10 cellular contexts compared by ENCODE assay signal in genomic region chr1:16139473-16139962, GRCh38. TPM values are rescaled to one million over a fixed set of nuclear protein-coding genes. Genes with fewer than 3 reads are reported as not detected.
DNase-seq lines count a peak whose midpoint lies in the region; TF ChIP-seq lines count a peak whose summit lies in the region.
"Had no signal": no experiment of that assay in that cellular context is flagged by ENCODE, and none has a peak within 500 bp of the region (broad histone marks: within the 10 kb centered on the region; RNA-seq: fewer than 3 reads in every experiment).

No MANE protein-coding gene starts in this region.

- CTCF ChIA-PET in RWPE1 (lab: Yijun Ruan, JAX), result interaction anchor here (1.3 kb wide), 1 partner anchor 61 kb away, joined by 3 read pairs; no protein-coding TSS in a partner anchor
- CTCF ChIA-PET in CD8-positive, alpha-beta memory T cell (lab: Charles Lee), result interaction anchor here (1.3 kb wide), 1 partner anchor 15 kb away, joined by 4 read pairs; no protein-coding TSS in a partner anchor

- H3K79me2 ChIP-seq in H9 (ENCODE audit: insufficient read depth, low read length), result peaks cover 10% of the 10 kb centered on the region; the same call in 1 of the 2 replicates
- H3K79me2 ChIP-seq: parathyroid adenoma had no signal

- H4K20me1 ChIP-seq in H9 (ENCODE audit: control insufficient read depth, insufficient read depth, insufficient read length), result no peaks in the 10 kb centered on the region

- peaks cover 5 to 66% of the 10 kb centered on the region in 2 donors for H3K36me3 ChIP-seq in esophagus (ENCODE audit: control insufficient read depth in 2 of 2, insufficient read depth in 2 of 2, low read length in 1 of 2)
- peaks cover 77% of the 10 kb centered on the region for H3K36me3 ChIP-seq in skeletal muscle satellite cell (ENCODE audit: insufficient read depth, low read length)
- H3K36me3 ChIP-seq in CD8-positive, alpha-beta memory T cell (ENCODE audit: insufficient read depth, low read length), result no peaks in the 10 kb centered on the region

- H3K9me3 ChIP-seq in H9 (ENCODE audit: control insufficient read depth, low read depth, low read length) (no peaks in the 10 kb centered on the region), esophagus (ENCODE audit: control insufficient read depth in 2 of 2, insufficient read depth in 1 of 2, low read depth in 1 of 2, low read length in 1 of 2) (peaks cover 0 to 3% of the 10 kb centered on the region in 2 donors), skeletal muscle satellite cell (replicated peaks; ENCODE audit: low read length) (no peaks in the 10 kb centered on the region)
- H3K9me3 ChIP-seq in CD8-positive, alpha-beta memory T cell (ENCODE audit: low read length), result no peaks in the 10 kb centered on the region

- no peak overlapping the region for H2AFZ ChIP-seq in H9 (ENCODE audit: low read length)
- H2AFZ ChIP-seq: parathyroid adenoma had no signal

- H3K4me3 Mint-ChIP-seq in H9, result no peak overlapping the region
- H3K4me3 Mint-ChIP-seq in CD8-positive, alpha-beta memory T cell, result no peak overlapping the region

- H3K4me3 ChIP-seq in esophagus (ENCODE audit: low read depth in 1 of 2, low read length in 2 of 2), result peak overlapping the region in 1 of 2 donors; percentile 3
- peak overlapping the region; percentile 28 for H3K4me3 ChIP-seq in skeletal muscle satellite cell (ENCODE audit: low read length)
- no peak overlapping the region for H3K4me3 ChIP-seq in CD8-positive, alpha-beta memory T cell (ENCODE audit: low read length)

- POLR2A ChIA-PET in RWPE1 (lab: Yijun Ruan, JAX; ENCODE audit: low non-redundant PET), result interaction anchor here (0.6 kb wide), 1 partner anchor 14 kb away, joined by 3 read pairs; no protein-coding TSS in a partner anchor
- POLR2A ChIA-PET in CD8-positive, alpha-beta memory T cell (lab: Charles Lee), result no interaction called here

- no peak overlapping the region for H2BK5ac ChIP-seq in H9 (ENCODE audit: insufficient read length, low read length)

- H3T11ph ChIP-seq in H9 (ENCODE audit: low read length), result no peak overlapping the region

- no peak overlapping the region for H2BK120ac ChIP-seq in H9 (ENCODE audit: low read depth, low read length, poor library complexity, severe bottlenecking)

- H3K4me2 ChIP-seq in H9 (ENCODE audit: insufficient read depth, insufficient read length, low read length) (no peak overlapping the region), skeletal muscle satellite cell (ENCODE audit: low read length) (peak overlapping the region; percentile 69)

- no peak overlapping the region for H3K18ac ChIP-seq in H9 (ENCODE audit: insufficient read length, low read depth, low read length)

- H4K91ac ChIP-seq in H9 (ENCODE audit: insufficient read length, low read depth, low read length), result no peak overlapping the region

- no CpG with 5 or more reads among the region's 3 CpGs for WGBS in H9 (ENCODE audit: extremely low coverage, insufficient read length, low lambda C conversion rate)
- WGBS in esophagus, 2 donors, result 59 to 61% methylated on average over 3 of the region's 3 CpGs

- H3K4me1 ChIP-seq in H9 (ENCODE audit: insufficient read depth, low read length) (peaks cover 2% of the 10 kb centered on the region), esophagus (ENCODE audit: control insufficient read depth in 2 of 2, insufficient read depth in 2 of 2, low read length in 1 of 2) (peaks cover 7 to 37% of the 10 kb centered on the region in 2 donors), skeletal muscle satellite cell (ENCODE audit: control insufficient read depth, insufficient read depth, low read length) (peaks cover 58% of the 10 kb centered on the region)
- H3K4me1 ChIP-seq in CD8-positive, alpha-beta memory T cell (ENCODE audit: insufficient read depth, low read length), result peaks cover 14% of the 10 kb centered on the region
- H3K4me1 ChIP-seq: parathyroid adenoma had no signal

- H3K56ac ChIP-seq in H9 (ENCODE audit: insufficient read length, low read depth, low read length), result no peak overlapping the region

- peak overlapping the region; percentile 7 to 73 (median 70); a peak in 5 of 7 replicates for H3K27ac Mint-ChIP-seq in H9
- H3K27ac Mint-ChIP-seq in CD8-positive, alpha-beta memory T cell, result peak overlapping the region in 2 of 8 donors; percentile 14 to 23

- H3K27me3 Mint-ChIP-seq in H9 (ENCODE audit: low read depth), result no peaks in the 10 kb centered on the region
- H3K27me3 Mint-ChIP-seq in CD8-positive, alpha-beta memory T cell, result peaks cover 0 to 4% of the 10 kb centered on the region in 2 donors

- no peak overlapping the region for H3K23ac ChIP-seq in H9 (ENCODE audit: insufficient read length, low read depth, low read length)

- DNase-seq in H9 (no peak), RWPE1 (ENCODE audit: low spot score) (peak; percentile 81), putamen (ENCODE audit: low spot score) (no peak), SIG-M5 (lab: John Stamatoyannopoulos, UW) (no peak)
- no peak for DNase-seq in CD8-positive, alpha-beta memory T cell
- DNase-seq: NCI-H69; stimulated activated naive CD4-positive, alpha-beta T cell treated with Interleukin-2 at 50 U/mL for 16 hours had no signal

- no peaks in the 10 kb centered on the region for H3K9me3 Mint-ChIP-seq in H9
- H3K9me3 Mint-ChIP-seq in CD8-positive, alpha-beta memory T cell, result no peaks in the 10 kb centered on the region

- peaks cover 22 to 80% (median 40%) of the 10 kb centered on the region in 3 experiments; a peak in 6 of 7 replicates for H3K36me3 Mint-ChIP-seq in H9 (ENCODE audit: insufficient read depth in 1 of 3, low read depth in 3 of 3)
- no peaks in the 10 kb centered on the region for H3K36me3 Mint-ChIP-seq in CD8-positive, alpha-beta memory T cell

- H3K14ac ChIP-seq in H9 (ENCODE audit: insufficient read depth, low read length), result peak overlapping the region; percentile 23; the same call in 1 of the 2 replicates

- no peak overlapping the region for H4K5ac ChIP-seq in H9 (ENCODE audit: insufficient read length, low read depth, low read length)

- H3K27ac ChIP-seq in H9 (ENCODE audit: insufficient read length, low read depth, low read length), result no peak overlapping the region
- H3K27ac ChIP-seq in RWPE1, result peak overlapping the region; percentile 99
- H3K27ac ChIP-seq in esophagus (ENCODE audit: low read depth in 2 of 2, low read length in 1 of 2), result peak overlapping the region; percentile 63 to 74
- H3K27ac ChIP-seq in CD8-positive, alpha-beta memory T cell (ENCODE audit: low read depth, low read length), result no peak overlapping the region
- H3K27ac ChIP-seq: parathyroid adenoma had no signal

- H4K8ac ChIP-seq in H9 (replicated peaks; ENCODE audit: insufficient read length, low read depth, low read length), result no peak overlapping the region

- H2BK12ac ChIP-seq in H9 (ENCODE audit: insufficient read length, low read depth, low read length), result no peak overlapping the region

- no peak overlapping the region for H3K4ac ChIP-seq in H9 (ENCODE audit: low read depth, low read length)

- peaks cover 31 to 35% of the 10 kb centered on the region in 2 experiments for H3K4me1 Mint-ChIP-seq in H9
- peaks cover 0 to 8% (median 0%) of the 10 kb centered on the region in 3 donors for H3K4me1 Mint-ChIP-seq in CD8-positive, alpha-beta memory T cell

- TF ChIP-seq CTCF in H9 (conservative IDR thresholded peaks at IDR 0.05), result no peak
- TF ChIP-seq CTCF in RWPE1 (conservative IDR thresholded peaks at IDR 0.05; ENCODE audit: low read depth), result no peak

- no peak overlapping the region for H3K9ac ChIP-seq in H9 (ENCODE audit: extremely low read depth, insufficient read length, low read length)
- H3K9ac ChIP-seq in skeletal muscle satellite cell (ENCODE audit: low read depth, low read length), result peak overlapping the region; percentile 60
- H3K9ac ChIP-seq: parathyroid adenoma had no signal

- H2BK15ac ChIP-seq in H9 (ENCODE audit: low read depth, low read length), result no peak overlapping the region

- H2AK5ac ChIP-seq in H9 (ENCODE audit: insufficient read length, low read length), result no peak overlapping the region

- H3K79me1 ChIP-seq in H9 (ENCODE audit: insufficient read depth, low read depth, low read length, poor library complexity, severe bottlenecking), result peaks cover 11% of the 10 kb centered on the region

- no peaks in the 10 kb centered on the region for H3K27me3 ChIP-seq in H9 (ENCODE audit: insufficient read depth, low read length)
- no peaks in the 10 kb centered on the region for H3K27me3 ChIP-seq in esophagus (ENCODE audit: control insufficient read depth in 1 of 2, insufficient read depth in 2 of 2, low read length in 2 of 2)
- H3K27me3 ChIP-seq in skeletal muscle satellite cell (ENCODE audit: control insufficient read depth, insufficient read depth, low read length), result no peaks in the 10 kb centered on the region
- no peaks in the 10 kb centered on the region for H3K27me3 ChIP-seq in CD8-positive, alpha-beta memory T cell (ENCODE audit: insufficient read depth, low read length, poor library complexity, severe bottlenecking)

- no peak overlapping the region for H2BK20ac ChIP-seq in H9 (ENCODE audit: low read depth, low read length, poor library complexity, severe bottlenecking)

- no peaks in the 10 kb centered on the region for H3K23me2 ChIP-seq in H9 (ENCODE audit: insufficient read length, low read depth, low read length, poor library complexity, severe bottlenecking)

RNA-seq across cellular contexts. Expression of gene EPHA2, which starts 16.4 kb away (rescaled TPM):
- 32.8 and 33.1 TPM in 2 replicates for total RNA-seq in H9 (2021)
- polyA plus RNA-seq in esophagus, result 100 to 1,000 TPM; 111 to 133 TPM
- total RNA-seq in skeletal muscle satellite cell (2012; rRNA removed), result 8.3 and 8.4 TPM in 2 replicates
- not detected for total RNA-seq in CD8-positive, alpha-beta memory T cell
- not detected for polyA plus RNA-seq in CD8-positive, alpha-beta memory T cell

Comparison
In these comparisons a context has a peak if more than half of its experiments do, and no peak if none do; other contexts are left out.
1. H3K27ac ChIP-seq: peak in RWPE1 (single experiment) and esophagus (2 of 2); none in H9 (single experiment) and CD8-positive, alpha-beta memory T cell (single experiment).
2. RNA of gene EPHA2, which starts 16.4 kb away (total RNA-seq): 32.8 to 33.1 TPM in H9; not detected in CD8-positive, alpha-beta memory T cell; every median in the first group is over 10 times any median in the second.